36 cellular contexts compared by ENCODE assay signal in the genomic region with DNA sequence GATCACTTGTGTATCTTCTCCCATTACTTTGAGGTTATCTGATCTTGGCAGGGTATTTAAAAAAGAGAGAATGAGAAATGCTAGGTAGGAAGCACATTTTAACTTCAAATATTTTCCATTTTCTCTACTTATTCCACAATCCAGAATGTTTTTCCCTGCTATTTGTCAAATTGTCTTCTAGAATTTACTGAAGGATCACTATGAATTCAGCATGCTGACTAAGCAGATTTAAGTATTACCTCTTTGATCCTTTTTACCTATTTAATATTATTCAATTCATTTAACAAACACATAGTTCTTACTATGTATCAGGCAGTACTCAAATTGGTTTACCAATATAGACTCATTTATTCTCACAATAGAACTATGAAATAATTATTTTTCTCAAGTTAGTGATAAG.
"Had no signal": no experiment of that assay in that cellular context is flagged by ENCODE, and none has a peak within 500 bp of the region (broad histone marks: within the 10 kb centered on the region; RNA-seq: fewer than 3 reads in every experiment).

No MANE protein-coding gene starts in this region.

- H3K36me3 ChIP-seq: ascending aorta, cardiac muscle cell had no signal

- H3K27me3 ChIP-seq: ascending aorta, cardiac muscle cell had no signal

- H3K4me3 ChIP-seq: ascending aorta, cardiac muscle cell had no signal

- DNase-seq: activated B cell treated with CpG ODN at 0.5 μM for 24 hours; activated CD4-positive, alpha-beta memory T cell treated with anti-CD3 and anti-CD28 coated beads, Interleukin-2, amount 10 ng/mL, durations not matched to agents 7 days and 5 days; activated CD4-positive, alpha-beta T cell treated with anti-CD3 and anti-CD28 coated beads for 48 hours; activated CD4-positive, alpha-beta T cell treated with anti-CD3 and anti-CD28 coated beads, Interleukin-2, amount 10 ng/mL, durations not matched to agents 7 days and 5 days; activated CD4-positive, alpha-beta T cell treated with anti-CD3 and anti-CD28 coated beads, Interleukin-2, amount 50 U/mL, for 48 hours; activated CD4-positive, CD25-positive, alpha-beta regulatory T cell treated with anti-CD3 and anti-CD28 coated beads, Interleukin-2, amount 50 U/mL, for 72 hours; activated CD8-positive, alpha-beta memory T cell treated with anti-CD3 and anti-CD28 coated beads for 24 hours; activated CD8-positive, alpha-beta memory T cell treated with anti-CD3 and anti-CD28 coated beads, Interleukin-2, amount 10 ng/mL, durations not matched to agents 7 days and 5 days; activated CD8-positive, alpha-beta memory T cell treated with anti-CD3 and anti-CD28 coated beads, Interleukin-2, amount 50 U/mL, for 48 hours; activated CD8-positive, alpha-beta T cell treated with anti-CD3 and anti-CD28 coated beads, Interleukin-2, amount 10 ng/mL, durations not matched to agents 7 days and 5 days; activated effector memory CD4-positive, alpha-beta T cell treated with Interleukin-2 at 50 U/mL for 16 hours; activated gamma-delta T cell; activated naive CD4-positive, alpha-beta T cell treated with anti-CD3 and anti-CD28 coated beads, Interleukin-2, amount 10 ng/mL, durations not matched to agents 7 days and 5 days; activated naive CD4-positive, alpha-beta T cell treated with Interleukin-2 at 50 U/mL for 16 hours; activated naive CD8-positive, alpha-beta T cell treated with anti-CD3 and anti-CD28 coated beads, Interleukin-2, amount 10 ng/mL, durations not matched to agents 7 days and 5 days; activated naive CD8-positive, alpha-beta T cell treated with anti-CD3 and anti-CD28 coated beads, Interleukin-2, amount 50 U/mL, for 24 hours; activated T-cell treated with anti-CD3 and anti-CD28 coated beads, Interleukin-2, amount 50 U/mL, for 24 hours; activated T-cell treated with anti-CD3 and anti-CD28 coated beads, Interleukin-2, amount 50 U/mL, for 48 hours; amygdala; anterior cingulate cortex; caudate nucleus; cerebellar nuclear complex; T-helper 2 cell; T-helper 9 cell had no signal

- H3K27ac ChIP-seq: ascending aorta, cardiac muscle cell, VCaP had no signal

- H3K9me3 Mint-ChIP-seq: activated CD4-positive, alpha-beta T cell treated with anti-CD3 and anti-CD28 coated beads, Interleukin-2, amount 10 ng/mL, durations not matched to agents 7 days and 5 days; activated naive CD8-positive, alpha-beta T cell treated with anti-CD3 and anti-CD28 coated beads, Interleukin-2, amount 10 ng/mL, durations not matched to agents 7 days and 5 days had no signal

- FAIRE-seq: bronchial epithelial cell, TTC549 had no signal

- ATAC-seq: activated CD8-positive, alpha-beta memory T cell treated with anti-CD3 and anti-CD28 coated beads, Interleukin-2, amount 10 ng/mL, durations not matched to agents 7 days and 5 days; activated CD8-positive, alpha-beta T cell treated with anti-CD3 and anti-CD28 coated beads, Interleukin-2, amount 10 ng/mL, durations not matched to agents 7 days and 5 days; activated naive CD8-positive, alpha-beta T cell treated with anti-CD3 and anti-CD28 coated beads, Interleukin-2, amount 50 U/mL, for 24 hours had no signal

- H3K4me1 ChIP-seq: ascending aorta had no signal

- H3K27me3 Mint-ChIP-seq: activated B cell treated with CpG ODN at 0.5 μM for 24 hours; activated CD4-positive, alpha-beta memory T cell treated with anti-CD3 and anti-CD28 coated beads, Interleukin-2, amount 10 ng/mL, durations not matched to agents 7 days and 5 days; activated CD4-positive, alpha-beta T cell treated with anti-CD3 and anti-CD28 coated beads, Interleukin-2, amount 10 ng/mL, durations not matched to agents 7 days and 5 days; activated CD8-positive, alpha-beta memory T cell treated with anti-CD3 and anti-CD28 coated beads, Interleukin-2, amount 10 ng/mL, durations not matched to agents 7 days and 5 days; activated naive CD4-positive, alpha-beta T cell treated with anti-CD3 and anti-CD28 coated beads, Interleukin-2, amount 10 ng/mL, durations not matched to agents 7 days and 5 days; activated naive CD4-positive, alpha-beta T cell treated with anti-CD3 and anti-CD28 coated beads, Interleukin-2, amount 50 U/mL, for 24 hours; activated naive CD8-positive, alpha-beta T cell; activated naive CD8-positive, alpha-beta T cell treated with anti-CD3 and anti-CD28 coated beads, Interleukin-2, amount 10 ng/mL, durations not matched to agents 7 days and 5 days; activated naive CD8-positive, alpha-beta T cell treated with anti-CD3 and anti-CD28 coated beads, Interleukin-2, amount 50 U/mL, for 24 hours; activated T-cell treated with anti-CD3 and anti-CD28 coated beads, Interleukin-2, amount 50 U/mL, for 24 hours; brain; central memory CD8-positive, alpha-beta T cell had no signal

- H3K4me3 Mint-ChIP-seq: activated B cell treated with CpG ODN at 0.5 μM for 24 hours; activated CD4-positive, alpha-beta memory T cell treated with anti-CD3 and anti-CD28 coated beads, Interleukin-2, amount 10 ng/mL, durations not matched to agents 7 days and 5 days; activated CD4-positive, alpha-beta T cell treated with anti-CD3 and anti-CD28 coated beads, Interleukin-2, amount 10 ng/mL, durations not matched to agents 7 days and 5 days; activated CD8-positive, alpha-beta memory T cell treated with anti-CD3 and anti-CD28 coated beads, Interleukin-2, amount 10 ng/mL, durations not matched to agents 7 days and 5 days; activated CD8-positive, alpha-beta T cell treated with anti-CD3 and anti-CD28 coated beads, Interleukin-2, amount 10 ng/mL, durations not matched to agents 7 days and 5 days; activated naive CD4-positive, alpha-beta T cell treated with anti-CD3 and anti-CD28 coated beads, Interleukin-2, amount 10 ng/mL, durations not matched to agents 7 days and 5 days; activated naive CD4-positive, alpha-beta T cell treated with anti-CD3 and anti-CD28 coated beads, Interleukin-2, amount 50 U/mL, for 24 hours; activated naive CD8-positive, alpha-beta T cell; activated naive CD8-positive, alpha-beta T cell treated with anti-CD3 and anti-CD28 coated beads, Interleukin-2, amount 10 ng/mL, durations not matched to agents 7 days and 5 days; activated naive CD8-positive, alpha-beta T cell treated with anti-CD3 and anti-CD28 coated beads, Interleukin-2, amount 50 U/mL, for 24 hours; activated T-cell treated with anti-CD3 and anti-CD28 coated beads, Interleukin-2, amount 50 U/mL, for 24 hours; brain; central memory CD8-positive, alpha-beta T cell; T-helper 1 cell treated with Interleukin-12 subunit alpha and Interleukin-12 subunit beta and Interleukin-4 antibody, amounts not matched to agents 30 μg/mL and 1 μg/mL, for 36 hours; T-helper 2 cell treated with Interferon-gamma antibody and Interleukin-4, amounts not matched to agents 5 μg/mL and 100 μg/mL, for 36 hours had no signal

- H3K36me3 Mint-ChIP-seq: activated CD8-positive, alpha-beta memory T cell treated with anti-CD3 and anti-CD28 coated beads, Interleukin-2, amount 10 ng/mL, durations not matched to agents 7 days and 5 days; activated naive CD4-positive, alpha-beta T cell treated with anti-CD3 and anti-CD28 coated beads, Interleukin-2, amount 10 ng/mL, durations not matched to agents 7 days and 5 days; activated naive CD4-positive, alpha-beta T cell treated with anti-CD3 and anti-CD28 coated beads, Interleukin-2, amount 50 U/mL, for 24 hours; activated naive CD8-positive, alpha-beta T cell; activated naive CD8-positive, alpha-beta T cell treated with anti-CD3 and anti-CD28 coated beads, Interleukin-2, amount 10 ng/mL, durations not matched to agents 7 days and 5 days; brain had no signal

- H3K4me1 Mint-ChIP-seq: activated B cell treated with CpG ODN at 0.5 μM for 24 hours; activated CD4-positive, alpha-beta memory T cell treated with anti-CD3 and anti-CD28 coated beads, Interleukin-2, amount 10 ng/mL, durations not matched to agents 7 days and 5 days; activated CD4-positive, alpha-beta T cell treated with anti-CD3 and anti-CD28 coated beads, Interleukin-2, amount 10 ng/mL, durations not matched to agents 7 days and 5 days; activated CD8-positive, alpha-beta memory T cell treated with anti-CD3 and anti-CD28 coated beads, Interleukin-2, amount 10 ng/mL, durations not matched to agents 7 days and 5 days; activated naive CD4-positive, alpha-beta T cell treated with anti-CD3 and anti-CD28 coated beads, Interleukin-2, amount 10 ng/mL, durations not matched to agents 7 days and 5 days; activated naive CD4-positive, alpha-beta T cell treated with anti-CD3 and anti-CD28 coated beads, Interleukin-2, amount 50 U/mL, for 24 hours; activated naive CD8-positive, alpha-beta T cell treated with anti-CD3 and anti-CD28 coated beads, Interleukin-2, amount 10 ng/mL, durations not matched to agents 7 days and 5 days; activated naive CD8-positive, alpha-beta T cell treated with anti-CD3 and anti-CD28 coated beads, Interleukin-2, amount 50 U/mL, for 24 hours; brain; central memory CD8-positive, alpha-beta T cell had no signal

- H3K27ac Mint-ChIP-seq: activated B cell treated with CpG ODN at 0.5 μM for 24 hours; activated CD4-positive, alpha-beta memory T cell treated with anti-CD3 and anti-CD28 coated beads, Interleukin-2, amount 10 ng/mL, durations not matched to agents 7 days and 5 days; activated CD4-positive, alpha-beta T cell treated with anti-CD3 and anti-CD28 coated beads, Interleukin-2, amount 10 ng/mL, durations not matched to agents 7 days and 5 days; activated CD8-positive, alpha-beta memory T cell treated with anti-CD3 and anti-CD28 coated beads, Interleukin-2, amount 10 ng/mL, durations not matched to agents 7 days and 5 days; activated CD8-positive, alpha-beta T cell treated with anti-CD3 and anti-CD28 coated beads, Interleukin-2, amount 10 ng/mL, durations not matched to agents 7 days and 5 days; activated naive CD4-positive, alpha-beta T cell treated with anti-CD3 and anti-CD28 coated beads, Interleukin-2, amount 10 ng/mL, durations not matched to agents 7 days and 5 days; activated naive CD4-positive, alpha-beta T cell treated with anti-CD3 and anti-CD28 coated beads, Interleukin-2, amount 50 U/mL, for 24 hours; activated naive CD8-positive, alpha-beta T cell; activated naive CD8-positive, alpha-beta T cell treated with anti-CD3 and anti-CD28 coated beads, Interleukin-2, amount 10 ng/mL, durations not matched to agents 7 days and 5 days; activated naive CD8-positive, alpha-beta T cell treated with anti-CD3 and anti-CD28 coated beads, Interleukin-2, amount 50 U/mL, for 24 hours; activated T-cell treated with anti-CD3 and anti-CD28 coated beads, Interleukin-2, amount 50 U/mL, for 24 hours; activated T-helper 2 cell treated with anti-CD3 and anti-CD28 coated beads, Interferon-gamma antibody, Interleukin-2, Interleukin-4, amounts not matched to agents 10 μg/mL and 5 μg/mL and 100 μg/mL, durations not matched to agents 14 hours and 24 hours and 36 hours; brain; T-helper 1 cell treated with Interleukin-12 subunit alpha and Interleukin-12 subunit beta and Interleukin-4 antibody, amounts not matched to agents 30 μg/mL and 1 μg/mL, for 36 hours; T-helper 2 cell treated with Interferon-gamma antibody and Interleukin-4, amounts not matched to agents 5 μg/mL and 100 μg/mL, for 36 hours had no signal
